ENCODE assay signal across 19 cellular contexts in genomic region chr2:188665196-188665595, GRCh38.
DNase-seq lines count a peak whose midpoint lies in the region; ATAC-seq and TF ChIP-seq lines count a peak whose summit lies in the region.
"Had no signal": no experiment of that assay in that cellular context is flagged by ENCODE, and none has a peak within 500 bp of the region (broad histone marks: within the 10 kb centered on the region; RNA-seq: fewer than 3 reads in every experiment).

No MANE protein-coding gene starts in this region.

- H3F3A ChIP-seq in smooth muscle cell (ENCODE audit: low read depth), result peaks cover 21% of the 10 kb centered on the region

- no peak overlapping the region for H3K4me3 ChIP-seq in astrocyte of the cerebellum (ENCODE audit: low read depth, low read length)
- H3K4me3 ChIP-seq in smooth muscle cell, result no peak overlapping the region
- H3K4me3 ChIP-seq: BLaER1, GM23338, testis had no signal

- no peaks in the 10 kb centered on the region for H4K20me1 ChIP-seq in smooth muscle cell (ENCODE audit: low read depth)
- H4K20me1 ChIP-seq: BLaER1 had no signal

- no peak for TF ChIP-seq CTCF in astrocyte of the cerebellum (IDR thresholded peaks at IDR 0.05; ENCODE audit: low read depth, low read length, missing control alignments)
- TF ChIP-seq CTCF in smooth muscle cell (IDR thresholded peaks at IDR 0.05; ENCODE audit: borderline replicate concordance, insufficient read depth, poor library complexity, severe bottlenecking), result no peak

- no peaks in the 10 kb centered on the region for H3K36me3 ChIP-seq in smooth muscle cell (ENCODE audit: low read depth)
- H3K36me3 ChIP-seq: BLaER1 had no signal

- WGBS in smooth muscle cell (ENCODE audit: low lambda C conversion rate), result 44% methylated on average over 2 of the region's 2 CpGs

- H3K4me1 ChIP-seq in smooth muscle cell (ENCODE audit: low read depth), result peaks cover 19% of the 10 kb centered on the region
- H3K4me1 ChIP-seq: BLaER1, testis had no signal

- no peak for ATAC-seq in GM18870 (IDR thresholded peaks at IDR 0.05; ENCODE audit: unreplicated experiment)
- no peak for ATAC-seq in stimulated activated naive CD8-positive, alpha-beta T cell treated with anti-CD3 and anti-CD28 coated beads, Interleukin-15, Interleukin-2, amounts not matched to agents 100 U/mL and 50 U/mL, for 24 hours
- ATAC-seq: GM23338, Panc1 had no signal

- no peaks in the 10 kb centered on the region for H3K79me2 ChIP-seq in smooth muscle cell (ENCODE audit: low read depth)

- no peak overlapping the region for H3K9ac ChIP-seq in smooth muscle cell (ENCODE audit: low read depth)
- H3K9ac ChIP-seq: BLaER1 had no signal

- H2AFZ ChIP-seq in smooth muscle cell (ENCODE audit: low read depth), result peak overlapping the region; percentile 85
- H2AFZ ChIP-seq: GM23338 had no signal

- H3K27me3 ChIP-seq in smooth muscle cell (ENCODE audit: low read depth), result no peaks in the 10 kb centered on the region
- H3K27me3 ChIP-seq: BLaER1, testis had no signal

- in situ Hi-C loops in astrocyte of the cerebellum (cut with HindIII; ENCODE audit: low sequenced_read_pairs), result no loop called here

- H3K9me3 ChIP-seq in smooth muscle cell (replicated peaks; ENCODE audit: low read depth), result no peaks in the 10 kb centered on the region
- H3K9me3 ChIP-seq: BLaER1, testis had no signal

- peak overlapping the region; percentile 49 for H3K27ac ChIP-seq in smooth muscle cell (ENCODE audit: low read depth)
- H3K27ac ChIP-seq: BLaER1, testis had no signal

- DNase-seq in HCEC 1CT (peak; percentile 55), astrocyte of the cerebellum (ENCODE audit: low read depth) (peak; percentile 31), iPS-NIHi11 (ENCODE audit: low spot score) (peak; percentile 13), smooth muscle cell (lab: John Stamatoyannopoulos, UW; ENCODE audit: unreplicated experiment) (no peak), OCI-M1 (lab: John Stamatoyannopoulos, UW) (no peak)
- DNase-seq in activated CD4-positive, alpha-beta T cell treated with anti-CD3 and anti-CD28 coated beads for 4 hours, result no peak
- no peak for DNase-seq in stimulated activated naive CD8-positive, alpha-beta T cell treated with anti-CD3 and anti-CD28 coated beads, Interleukin-15, Interleukin-2, amounts not matched to agents 100 U/mL and 50 U/mL, for 24 hours
- DNase-seq: activated CD4-positive, alpha-beta T cell treated with anti-CD3 and anti-CD28 coated beads, Interleukin-2, amount 50 U/mL, for 48 hours; activated T-cell treated with anti-CD3 and anti-CD28 coated beads, Interleukin-2, amount 50 U/mL, for 1 hour; central memory CD4-positive, alpha-beta T cell; effector CD8-positive, alpha-beta T cell; foreskin melanocyte; NCI-H748 treated with DMSO at 0.1 percent for 48 hours; posterior cingulate gyrus; testis had no signal

- H3K4me2 ChIP-seq in smooth muscle cell, result peak overlapping the region; percentile 77
- H3K4me2 ChIP-seq: BLaER1, GM23338 had no signal

Comparison
In these comparisons a context has a peak if more than half of its experiments do, and no peak if none do; other contexts are left out.
1. DNase-seq: peak in HCEC 1CT (single experiment), astrocyte of the cerebellum (single experiment) and iPS-NIHi11 (single experiment); none in smooth muscle cell (single experiment), activated CD4-positive, alpha-beta T cell treated with anti-CD3 and anti-CD28 coated beads for 4 hours (0 of 2), OCI-M1 (single experiment) and stimulated activated naive CD8-positive, alpha-beta T cell treated with anti-CD3 and anti-CD28 coated beads, Interleukin-15, Interleukin-2, amounts not matched to agents 100 U/mL and 50 U/mL, for 24 hours (single experiment).